In genomic region chrX:9785252-9785943, GRCh38 we compare ENCODE assay signal across 11 cellular contexts. TPM values are rescaled to one million over a fixed set of nuclear protein-coding genes. Genes with fewer than 3 reads are reported as not detected.
DNase-seq lines count a peak whose midpoint lies in the region; ATAC-seq and TF ChIP-seq lines count a peak whose summit lies in the region.
"Had no signal": no experiment of that assay in that cellular context is flagged by ENCODE, and none has a peak within 500 bp of the region (broad histone marks: within the 10 kb centered on the region; RNA-seq: fewer than 3 reads in every experiment).

No MANE protein-coding gene starts in this region.

- H3K27me3 Mint-ChIP-seq in stimulated activated naive CD8-positive, alpha-beta T cell treated with anti-CD3 and anti-CD28 coated beads, Interleukin-15, Interleukin-2, amounts not matched to agents 100 ng/mL and 50 ng/mL, for 24 hours = peaks cover 47% of the 10 kb centered on the region
- H3K27me3 Mint-ChIP-seq in nephron (ENCODE audit: low read depth) = peaks cover 12% of the 10 kb centered on the region
- no peaks in the 10 kb centered on the region for H3K27me3 Mint-ChIP-seq in chondrocyte (ENCODE audit: low read depth)

- DNase-seq in stimulated activated naive CD8-positive, alpha-beta T cell treated with anti-CD3 and anti-CD28 coated beads, Interleukin-15, Interleukin-2, amounts not matched to agents 100 U/mL and 50 U/mL, for 24 hours = no peak
- no peak for DNase-seq in fibroblast of pulmonary artery (ENCODE audit: low read depth)
- no peak for DNase-seq in aorta
- no peak for DNase-seq in NCI-H446 (lab: John Stamatoyannopoulos, UW)
- DNase-seq in chondrocyte (ENCODE audit: low spot score) = no peak
- DNase-seq: activated naive CD4-positive, alpha-beta T cell; NCI-H446 treated with DMSO at 0.1 percent for 48 hours had no signal

- no peak overlapping the region for H3K27ac ChIP-seq in aorta (ENCODE audit: low read depth in 1 of 2, low read length in 2 of 2)
- H3K27ac ChIP-seq: GM23248 had no signal

- 15 to 21% methylated on average over 37 to 58 of the region's 58 CpGs for WGBS in aorta, 2 donors

- H3K4me1 ChIP-seq in aorta (ENCODE audit: control insufficient read depth in 1 of 2, insufficient read depth in 2 of 2, low read length in 2 of 2) = no peaks in the 10 kb centered on the region

- ATAC-seq in stimulated activated naive CD8-positive, alpha-beta T cell treated with anti-CD3 and anti-CD28 coated beads, Interleukin-15, Interleukin-2, amounts not matched to agents 100 U/mL and 50 U/mL, for 24 hours = no peak
- ATAC-seq in aorta (ENCODE audit: low FRiP score) (no peak), HG03469 (IDR thresholded peaks at IDR 0.05; ENCODE audit: unreplicated experiment) (no peak)

- H3K36me3 ChIP-seq in aorta (ENCODE audit: control insufficient read depth in 1 of 2, insufficient read depth in 2 of 2, low read length in 1 of 2) = no peaks in the 10 kb centered on the region

- peak overlapping the region; percentile 67 for H3K4me3 ChIP-seq in fibroblast of pulmonary artery (replicated peaks; ENCODE audit: low read depth, low read length)
- H3K4me3 ChIP-seq in aorta (ENCODE audit: low read length in 2 of 2) = peak overlapping the region; percentile 39 to 52
- H3K4me3 ChIP-seq: GM23248 had no signal

- H3K36me3 Mint-ChIP-seq in stimulated activated naive CD8-positive, alpha-beta T cell treated with anti-CD3 and anti-CD28 coated beads, Interleukin-15, Interleukin-2, amounts not matched to agents 100 ng/mL and 50 ng/mL, for 24 hours (ENCODE audit: low read depth) = no peaks in the 10 kb centered on the region
- no peaks in the 10 kb centered on the region for H3K36me3 Mint-ChIP-seq in nephron (ENCODE audit: low read depth)
- H3K36me3 Mint-ChIP-seq in chondrocyte (ENCODE audit: low read depth) = no peaks in the 10 kb centered on the region

- intact Hi-C loops in aorta (cut with DNase I) = no loop called here

- H3K27me3 ChIP-seq in aorta (ENCODE audit: control insufficient read depth in 1 of 2, insufficient read depth in 2 of 2, low read length in 1 of 2) = no peaks in the 10 kb centered on the region

- TF ChIP-seq CTCF in fibroblast of pulmonary artery (IDR thresholded peaks at IDR 0.05; ENCODE audit: low read length, missing control alignments) = no peak
- TF ChIP-seq CTCF in nephron (IDR thresholded peaks at IDR 0.05; ENCODE audit: unreplicated experiment in 3 of 3) = no peak
- TF ChIP-seq CTCF in chondrocyte (IDR thresholded peaks at IDR 0.05) = no peak

- H3K9me3 ChIP-seq in aorta (ENCODE audit: control insufficient read depth, low read length) = no peaks in the 10 kb centered on the region

- peak overlapping the region; percentile 26 for H3K4me3 Mint-ChIP-seq in stimulated activated naive CD8-positive, alpha-beta T cell treated with anti-CD3 and anti-CD28 coated beads, Interleukin-15, Interleukin-2, amounts not matched to agents 100 ng/mL and 50 ng/mL, for 24 hours
- H3K4me3 Mint-ChIP-seq in nephron (peak overlapping the region; percentile 73 to 86 (median 83)), chondrocyte (ENCODE audit: unreplicated experiment) (no peak overlapping the region)

- H3K4me1 Mint-ChIP-seq in stimulated activated naive CD8-positive, alpha-beta T cell treated with anti-CD3 and anti-CD28 coated beads, Interleukin-15, Interleukin-2, amounts not matched to agents 100 ng/mL and 50 ng/mL, for 24 hours (ENCODE audit: low read depth) = no peaks in the 10 kb centered on the region
- H3K4me1 Mint-ChIP-seq in nephron (peaks cover 25% of the 10 kb centered on the region), chondrocyte (ENCODE audit: low read depth) (peaks cover 14% of the 10 kb centered on the region)

- no peak overlapping the region for H3K27ac Mint-ChIP-seq in stimulated activated naive CD8-positive, alpha-beta T cell treated with anti-CD3 and anti-CD28 coated beads, Interleukin-15, Interleukin-2, amounts not matched to agents 100 ng/mL and 50 ng/mL, for 24 hours
- H3K27ac Mint-ChIP-seq in nephron = peak overlapping the region in 1 of 3 experiments; percentile 69
- no peak overlapping the region for H3K27ac Mint-ChIP-seq in chondrocyte (ENCODE audit: unreplicated experiment)

- H3K9me3 Mint-ChIP-seq in stimulated activated naive CD8-positive, alpha-beta T cell treated with anti-CD3 and anti-CD28 coated beads, Interleukin-15, Interleukin-2, amounts not matched to agents 100 ng/mL and 50 ng/mL, for 24 hours = no peaks in the 10 kb centered on the region
- peaks cover 5% of the 10 kb centered on the region for H3K9me3 Mint-ChIP-seq in nephron
- H3K9me3 Mint-ChIP-seq in chondrocyte (ENCODE audit: low read depth) = peaks cover 8% of the 10 kb centered on the region

RNA-seq across cellular contexts. Expression of gene SHROOM2, which starts 0.8 kb away (rescaled TPM):
- total RNA-seq in aorta (1 to 10 TPM; 2.1 to 2.5 TPM), chondrocyte (3.1 to 4.4 TPM (median 4.0 TPM) in 3 replicates)
- under 1 TPM; 0.28 to 0.38 TPM for polyA plus RNA-seq in aorta

RNA-seq across cellular contexts. Expression of gene GPR143, which starts 19.8 kb away (rescaled TPM):
- total RNA-seq in aorta (under 1 TPM in 1 of 2 donors, not detected in 1; 0.45 TPM), chondrocyte (not detected in 3 replicates)
- polyA plus RNA-seq in aorta = under 1 TPM in 1 of 2 donors, not detected in 1; 0.50 TPM
- total RNA-seq: GM23248 had no signal
- polyA plus RNA-seq: GM23248 had no signal
